In genomic region chr3:197024881-197025735, GRCh38 we compare ENCODE assay signal across 29 cellular contexts. TPM values are rescaled to one million over a fixed set of nuclear protein-coding genes. Genes with fewer than 3 reads are reported as not detected.
DNase-seq lines count a peak whose midpoint lies in the region; ATAC-seq, FAIRE-seq and TF ChIP-seq lines count a peak whose summit lies in the region.
"Had no signal": no experiment of that assay in that cellular context is flagged by ENCODE, and none has a peak within 500 bp of the region (broad histone marks: within the 10 kb centered on the region; RNA-seq: fewer than 3 reads in every experiment).

No MANE protein-coding gene starts in this region.

- H3K4me1 ChIP-seq in astrocyte (ENCODE audit: insufficient read depth, low read length) (peaks cover 8% of the 10 kb centered on the region), trophoblast cell (ENCODE audit: control insufficient read depth in 1 of 2, insufficient read depth in 2 of 2, low read length in 2 of 2) (peaks cover 9 to 11% of the 10 kb centered on the region in 2 experiments)

- no peak overlapping the region for H2BK12ac ChIP-seq in trophoblast cell (ENCODE audit: low read length)

- H2AK5ac ChIP-seq in trophoblast cell (ENCODE audit: low read length): no peak overlapping the region

- H3K4me3 ChIP-seq in astrocyte (ENCODE audit: insufficient read depth, low read depth, low read length) (no peak overlapping the region), trophoblast cell (ENCODE audit: low read depth, low read length) (no peak overlapping the region)
- H3K4me3 ChIP-seq: heart right ventricle, MG63, SK-N-MC, skin epidermis, thyroid gland had no signal

- H3K27me3 Mint-ChIP-seq in activated CD4-positive, alpha-beta memory T cell treated with anti-CD3 and anti-CD28 coated beads, Interleukin-2, amount 10 ng/mL, durations not matched to agents 7 days and 5 days: peaks cover 16% of the 10 kb centered on the region
- peaks cover 13% of the 10 kb centered on the region for H3K27me3 Mint-ChIP-seq in activated CD4-positive, alpha-beta memory T cell treated with anti-CD3 and anti-CD28 coated beads for 36 hours
- H3K27me3 Mint-ChIP-seq in astrocyte (ENCODE audit: low read depth, unreplicated experiment) (peaks cover 31% of the 10 kb centered on the region), type B pancreatic cell (peaks cover 31% of the 10 kb centered on the region)

- no peak overlapping the region for H2AFZ ChIP-seq in astrocyte (ENCODE audit: low read depth, low read length)
- H2AFZ ChIP-seq in trophoblast cell (ENCODE audit: insufficient read depth, low read length, poor library complexity): no peak overlapping the region

- H3K79me2 ChIP-seq in astrocyte (ENCODE audit: insufficient read depth, low read length) (no peaks in the 10 kb centered on the region), trophoblast cell (ENCODE audit: control insufficient read depth, insufficient read depth, low read length, poor library complexity) (peaks cover 2% of the 10 kb centered on the region)

- H3K9ac ChIP-seq in astrocyte (ENCODE audit: low read length) (no peak overlapping the region), trophoblast cell (ENCODE audit: low read length) (no peak overlapping the region)

- H3K4ac ChIP-seq in trophoblast cell (ENCODE audit: low read depth, low read length): no peak overlapping the region

- H3K9me3 ChIP-seq in astrocyte (ENCODE audit: insufficient read depth, low read depth, low read length) (no peaks in the 10 kb centered on the region), trophoblast cell (ENCODE audit: insufficient read depth, low read depth, low read length) (no peaks in the 10 kb centered on the region)
- H3K9me3 ChIP-seq: BE2C, heart right ventricle, MG63, neutrophil, thyroid gland had no signal

- H2BK5ac ChIP-seq in trophoblast cell (ENCODE audit: low read depth, low read length, poor library complexity): no peak overlapping the region

- FAIRE-seq in astrocyte (lab: Jason Lieb, UNC): no peak
- FAIRE-seq: RCC 7860 had no signal

- peaks cover 4% of the 10 kb centered on the region for H3K79me1 ChIP-seq in trophoblast cell (ENCODE audit: low read length)

- H4K91ac ChIP-seq in trophoblast cell (ENCODE audit: low read depth, low read length): no peak overlapping the region

- H3K4me2 ChIP-seq in astrocyte (ENCODE audit: low read length): no peak overlapping the region
- no peak overlapping the region for H3K4me2 ChIP-seq in trophoblast cell (ENCODE audit: low read length)

- H3K36me3 Mint-ChIP-seq in activated CD4-positive, alpha-beta memory T cell treated with anti-CD3 and anti-CD28 coated beads, Interleukin-2, amount 10 ng/mL, durations not matched to agents 7 days and 5 days (ENCODE audit: low read depth): no peaks in the 10 kb centered on the region
- H3K36me3 Mint-ChIP-seq in activated CD4-positive, alpha-beta memory T cell treated with anti-CD3 and anti-CD28 coated beads for 36 hours: no peaks in the 10 kb centered on the region
- H3K36me3 Mint-ChIP-seq in astrocyte (ENCODE audit: low read depth, unreplicated experiment) (peaks cover 9% of the 10 kb centered on the region), type B pancreatic cell (no peaks in the 10 kb centered on the region)

- H3K27ac Mint-ChIP-seq in activated CD4-positive, alpha-beta memory T cell treated with anti-CD3 and anti-CD28 coated beads, Interleukin-2, amount 10 ng/mL, durations not matched to agents 7 days and 5 days: no peak overlapping the region
- no peak overlapping the region for H3K27ac Mint-ChIP-seq in activated CD4-positive, alpha-beta memory T cell treated with anti-CD3 and anti-CD28 coated beads for 36 hours
- no peak overlapping the region for H3K27ac Mint-ChIP-seq in astrocyte (ENCODE audit: unreplicated experiment)
- no peak overlapping the region for H3K27ac Mint-ChIP-seq in type B pancreatic cell
- H3K27ac Mint-ChIP-seq: activated naive CD4-positive, alpha-beta T cell treated with anti-CD3 and anti-CD28 coated beads, Interleukin-2, amount 10 ng/mL, durations not matched to agents 7 days and 5 days; activated T-cell treated with anti-CD3 and anti-CD28 coated beads, Interleukin-2, amount 50 U/mL, for 24 hours had no signal

- peaks cover 23% of the 10 kb centered on the region for H3K4me1 Mint-ChIP-seq in activated CD4-positive, alpha-beta memory T cell treated with anti-CD3 and anti-CD28 coated beads, Interleukin-2, amount 10 ng/mL, durations not matched to agents 7 days and 5 days
- H3K4me1 Mint-ChIP-seq in activated CD4-positive, alpha-beta memory T cell treated with anti-CD3 and anti-CD28 coated beads for 36 hours (ENCODE audit: low read depth): peaks cover 13% of the 10 kb centered on the region
- H3K4me1 Mint-ChIP-seq in astrocyte (ENCODE audit: low read depth, unreplicated experiment): peaks cover 2% of the 10 kb centered on the region
- H3K4me1 Mint-ChIP-seq in type B pancreatic cell (ENCODE audit: unreplicated experiment): peaks cover 19% of the 10 kb centered on the region

- no peak overlapping the region for H3K23ac ChIP-seq in trophoblast cell (ENCODE audit: low read length)

- intact Hi-C loops in activated CD4-positive, alpha-beta memory T cell treated with anti-CD3 and anti-CD28 coated beads for 36 hours (cut with micrococcal nuclease): no loop called here

- H4K8ac ChIP-seq in trophoblast cell (ENCODE audit: low read depth, low read length): no peak overlapping the region

- H3K14ac ChIP-seq in trophoblast cell (ENCODE audit: low read length): no peak overlapping the region

- CTCF ChIA-PET in activated CD4-positive, alpha-beta memory T cell treated with anti-CD3 and anti-CD28 coated beads, Interleukin-2, amount 10 ng/mL, durations not matched to agents 7 days and 5 days (lab: Charles Lee): no interaction called here
- CTCF ChIA-PET in activated CD4-positive, alpha-beta memory T cell treated with anti-CD3 and anti-CD28 coated beads for 36 hours (lab: Charles Lee): interaction anchor here (1.2 kb wide), 1 partner anchor 22 kb away, joined by 4 read pairs; no protein-coding TSS in a partner anchor

- H3K27me3 ChIP-seq in astrocyte (ENCODE audit: insufficient read depth, low read length) (peaks cover 13% of the 10 kb centered on the region), trophoblast cell (ENCODE audit: insufficient read depth, low read length) (no peaks in the 10 kb centered on the region)
- H3K27me3 ChIP-seq: MG63, thyroid gland had no signal

- H3K36me3 ChIP-seq in astrocyte (ENCODE audit: insufficient read depth, low read length) (no peaks in the 10 kb centered on the region), trophoblast cell (ENCODE audit: control insufficient read depth in 1 of 2, insufficient read depth in 2 of 2, low read length in 2 of 2) (no peaks in the 10 kb centered on the region)
- H3K36me3 ChIP-seq: BE2C, heart right ventricle, MG63, neutrophil, thyroid gland had no signal

- WGBS in trophoblast cell (ENCODE audit: extremely low coverage, insufficient coverage, insufficient read length): no CpG with 5 or more reads among the region's 28 CpGs

- POLR2A ChIA-PET in activated CD4-positive, alpha-beta memory T cell treated with anti-CD3 and anti-CD28 coated beads, Interleukin-2, amount 10 ng/mL, durations not matched to agents 7 days and 5 days (lab: Charles Lee): interaction anchor here (2.9 kb wide), 1 partner anchor 21 kb away, joined by 9 read pairs; no protein-coding TSS in a partner anchor
- POLR2A ChIA-PET in activated CD4-positive, alpha-beta memory T cell treated with anti-CD3 and anti-CD28 coated beads for 36 hours (lab: Charles Lee): no interaction called here

- H3K27ac ChIP-seq in astrocyte (ENCODE audit: low read depth, low read length) (no peak overlapping the region), trophoblast cell (ENCODE audit: low read depth, low read length) (no peak overlapping the region)
- H3K27ac ChIP-seq: heart right ventricle, neutrophil, SK-N-MC, skin epidermis, thyroid gland had no signal

- ATAC-seq in GM21717 (IDR thresholded peaks at IDR 0.05; ENCODE audit: unreplicated experiment): no peak
- ATAC-seq in HG02623 (IDR thresholded peaks at IDR 0.05; ENCODE audit: unreplicated experiment): no peak
- ATAC-seq: heart right ventricle; stimulated activated naive CD8-positive, alpha-beta T cell treated with anti-CD3 and anti-CD28 coated beads, Interleukin-15, Interleukin-2, amounts not matched to agents 100 U/mL and 50 U/mL, for 24 hours had no signal

- no peak overlapping the region for H3K18ac ChIP-seq in trophoblast cell (ENCODE audit: low read length)

- H3K4me3 Mint-ChIP-seq in activated CD4-positive, alpha-beta memory T cell treated with anti-CD3 and anti-CD28 coated beads, Interleukin-2, amount 10 ng/mL, durations not matched to agents 7 days and 5 days: no peak overlapping the region
- no peak overlapping the region for H3K4me3 Mint-ChIP-seq in activated CD4-positive, alpha-beta memory T cell treated with anti-CD3 and anti-CD28 coated beads for 36 hours
- peak overlapping the region; percentile 64 for H3K4me3 Mint-ChIP-seq in astrocyte (ENCODE audit: unreplicated experiment)
- peak overlapping the region; percentile 34 for H3K4me3 Mint-ChIP-seq in type B pancreatic cell
- H3K4me3 Mint-ChIP-seq: activated naive CD4-positive, alpha-beta T cell treated with anti-CD3 and anti-CD28 coated beads, Interleukin-2, amount 10 ng/mL, durations not matched to agents 7 days and 5 days; activated T-cell treated with anti-CD3 and anti-CD28 coated beads, Interleukin-2, amount 50 U/mL, for 24 hours; H9 had no signal

- no peak overlapping the region for H2BK120ac ChIP-seq in trophoblast cell (ENCODE audit: insufficient read depth, low read length, poor library complexity)

- TF ChIP-seq CTCF in astrocyte (IDR thresholded peaks at IDR 0.05; ENCODE audit: insufficient read depth, low read depth, low read length) (no peak), type B pancreatic cell (conservative IDR thresholded peaks at IDR 0.05) (no peak)

- H3K9me3 Mint-ChIP-seq in activated CD4-positive, alpha-beta memory T cell treated with anti-CD3 and anti-CD28 coated beads, Interleukin-2, amount 10 ng/mL, durations not matched to agents 7 days and 5 days: no peaks in the 10 kb centered on the region
- no peaks in the 10 kb centered on the region for H3K9me3 Mint-ChIP-seq in activated CD4-positive, alpha-beta memory T cell treated with anti-CD3 and anti-CD28 coated beads for 36 hours
- H3K9me3 Mint-ChIP-seq in astrocyte (ENCODE audit: unreplicated experiment) (no peaks in the 10 kb centered on the region), type B pancreatic cell (no peaks in the 10 kb centered on the region)
- H3K9me3 Mint-ChIP-seq: activated naive CD4-positive, alpha-beta T cell treated with anti-CD3 and anti-CD28 coated beads, Interleukin-2, amount 10 ng/mL, durations not matched to agents 7 days and 5 days; activated T-cell treated with anti-CD3 and anti-CD28 coated beads, Interleukin-2, amount 50 U/mL, for 24 hours; H9 had no signal

- no peaks in the 10 kb centered on the region for H4K20me1 ChIP-seq in astrocyte (ENCODE audit: insufficient read depth, low read length)

- no peak overlapping the region for H4K12ac ChIP-seq in trophoblast cell (ENCODE audit: low read depth, low read length)

- DNase-seq in activated CD4-positive, alpha-beta memory T cell treated with anti-CD3 and anti-CD28 coated beads, Interleukin-2, amount 10 ng/mL, durations not matched to agents 7 days and 5 days: peak; percentile 14
- no peak for DNase-seq in activated CD4-positive, alpha-beta memory T cell treated with anti-CD3 and anti-CD28 coated beads for 36 hours
- DNase-seq in astrocyte (ENCODE audit: low read depth) (no peak), mesenteric fat pad (ENCODE audit: low spot score) (peak; percentile 81), type B pancreatic cell (ENCODE audit: extremely low spot score, unreplicated experiment) (no peak), trophoblast cell (no peak)
- DNase-seq: activated CD8-positive, alpha-beta memory T cell treated with anti-CD3 and anti-CD28 coated beads for 24 hours; activated naive CD4-positive, alpha-beta T cell treated with anti-CD3 and anti-CD28 coated beads, Interleukin-2, amount 10 ng/mL, durations not matched to agents 7 days and 5 days; activated T-cell treated with anti-CD3 and anti-CD28 coated beads, Interleukin-2, amount 50 U/mL, for 24 hours; anterior cingulate cortex; BE2C; caudate nucleus; dermis blood vessel endothelial cell; heart right ventricle; MG63; NCI-H1436 treated with DMSO at 0.1 percent for 48 hours; NCI-H2171; NCI-H524 treated with DMSO at 0.1 percent for 48 hours; stimulated activated CD4-positive, alpha-beta T cell treated with anti-CD3 and anti-CD28 coated beads, Interleukin-2, amount 100 ng/mL, for 24 hours; stimulated activated naive CD8-positive, alpha-beta T cell treated with anti-CD3 and anti-CD28 coated beads, Interleukin-15, Interleukin-2, amounts not matched to agents 100 U/mL and 50 U/mL, for 24 hours; T1000; thyroid gland had no signal

RNA-seq across cellular contexts. Expression of gene MELTF, which starts 4.5 kb away (rescaled TPM):
- total RNA-seq in activated CD4-positive, alpha-beta memory T cell treated with anti-CD3 and anti-CD28 coated beads, Interleukin-2, amount 10 ng/mL, durations not matched to agents 7 days and 5 days: 1 to 10 TPM; 5.1 to 6.1 TPM
- 1 to 10 TPM; 6.0 TPM for total RNA-seq in activated CD4-positive, alpha-beta memory T cell treated with anti-CD3 and anti-CD28 coated beads for 36 hours
- 24.0 and 31.7 TPM in 2 replicates for total RNA-seq in astrocyte
- 28.2 TPM for total RNA-seq in mesenteric fat pad
- 3.0 and 7.6 TPM in 2 replicates for total RNA-seq in type B pancreatic cell (ENCODE audit: low replicate concordance)
- polyA plus RNA-seq in trophoblast cell (2013): 6.3 and 6.6 TPM in 2 replicates

RNA-seq across cellular contexts. Expression of gene PIGZ, which starts 56.5 kb away (rescaled TPM):
- total RNA-seq in activated CD4-positive, alpha-beta memory T cell treated with anti-CD3 and anti-CD28 coated beads, Interleukin-2, amount 10 ng/mL, durations not matched to agents 7 days and 5 days: 1 to 10 TPM; 1.7 to 1.8 TPM
- total RNA-seq in activated CD4-positive, alpha-beta memory T cell treated with anti-CD3 and anti-CD28 coated beads for 36 hours: under 1 TPM; 0.65 to 0.71 TPM
- total RNA-seq in astrocyte (0.48 and 0.54 TPM in 2 replicates), mesenteric fat pad (10.2 TPM), type B pancreatic cell (ENCODE audit: low replicate concordance) (1.6 and 2.0 TPM in 2 replicates)
- polyA plus RNA-seq in trophoblast cell (2013): 0.15 and 0.16 TPM in 2 replicates

Comparison
In these comparisons a context has a peak if more than half of its experiments do, and no peak if none do; other contexts are left out.
1. DNase-seq: peak in activated CD4-positive, alpha-beta memory T cell treated with anti-CD3 and anti-CD28 coated beads, Interleukin-2, amount 10 ng/mL, durations not matched to agents 7 days and 5 days (single experiment) and mesenteric fat pad (single experiment); none in activated CD4-positive, alpha-beta memory T cell treated with anti-CD3 and anti-CD28 coated beads for 36 hours (single experiment), astrocyte (single experiment), type B pancreatic cell (single experiment) and trophoblast cell (0 of 2).
2. H3K4me3 Mint-ChIP-seq: peak in astrocyte (single experiment) and type B pancreatic cell (single experiment); none in activated CD4-positive, alpha-beta memory T cell treated with anti-CD3 and anti-CD28 coated beads, Interleukin-2, amount 10 ng/mL, durations not matched to agents 7 days and 5 days (single experiment) and activated CD4-positive, alpha-beta memory T cell treated with anti-CD3 and anti-CD28 coated beads for 36 hours (single experiment).